ENCODE assay signal across 1 cellular context in the genomic region with DNA sequence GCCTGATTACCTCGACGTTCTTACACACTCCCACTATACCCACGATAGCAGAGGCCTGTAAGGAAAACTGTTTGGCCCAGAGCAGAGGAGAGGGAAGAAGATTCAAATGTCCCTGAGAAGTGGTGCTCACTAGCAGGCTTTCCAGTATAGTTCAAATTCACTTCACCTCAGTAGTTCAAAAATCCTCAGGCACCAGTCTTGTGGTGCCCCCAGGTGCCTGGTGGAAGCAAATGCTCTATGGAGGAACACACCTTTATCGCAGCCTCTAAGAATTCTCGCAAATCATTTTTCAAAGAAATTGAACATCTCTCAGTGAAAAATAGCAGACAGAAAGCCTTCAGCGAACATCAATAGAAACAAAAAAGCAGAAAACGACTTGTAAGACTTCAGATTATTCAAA.
TF ChIP-seq lines count a peak whose summit lies in the region.

No MANE protein-coding gene starts in this region.

TF ChIP-seq in WTC11, 78 proteins besides CTCF, POLR2A, EP300 and RAD21 (continued from another document):
- no peak for TF ChIP-seq ARID4B (CRISPR knock-in tag; IDR thresholded peaks at IDR 0.05; ENCODE audit: borderline replicate concordance)
TF ChIP-seq in WTC11: peak in this region for 0.
